Comparison of ENCODE assay signal across 15 cellular contexts in the genomic region with DNA sequence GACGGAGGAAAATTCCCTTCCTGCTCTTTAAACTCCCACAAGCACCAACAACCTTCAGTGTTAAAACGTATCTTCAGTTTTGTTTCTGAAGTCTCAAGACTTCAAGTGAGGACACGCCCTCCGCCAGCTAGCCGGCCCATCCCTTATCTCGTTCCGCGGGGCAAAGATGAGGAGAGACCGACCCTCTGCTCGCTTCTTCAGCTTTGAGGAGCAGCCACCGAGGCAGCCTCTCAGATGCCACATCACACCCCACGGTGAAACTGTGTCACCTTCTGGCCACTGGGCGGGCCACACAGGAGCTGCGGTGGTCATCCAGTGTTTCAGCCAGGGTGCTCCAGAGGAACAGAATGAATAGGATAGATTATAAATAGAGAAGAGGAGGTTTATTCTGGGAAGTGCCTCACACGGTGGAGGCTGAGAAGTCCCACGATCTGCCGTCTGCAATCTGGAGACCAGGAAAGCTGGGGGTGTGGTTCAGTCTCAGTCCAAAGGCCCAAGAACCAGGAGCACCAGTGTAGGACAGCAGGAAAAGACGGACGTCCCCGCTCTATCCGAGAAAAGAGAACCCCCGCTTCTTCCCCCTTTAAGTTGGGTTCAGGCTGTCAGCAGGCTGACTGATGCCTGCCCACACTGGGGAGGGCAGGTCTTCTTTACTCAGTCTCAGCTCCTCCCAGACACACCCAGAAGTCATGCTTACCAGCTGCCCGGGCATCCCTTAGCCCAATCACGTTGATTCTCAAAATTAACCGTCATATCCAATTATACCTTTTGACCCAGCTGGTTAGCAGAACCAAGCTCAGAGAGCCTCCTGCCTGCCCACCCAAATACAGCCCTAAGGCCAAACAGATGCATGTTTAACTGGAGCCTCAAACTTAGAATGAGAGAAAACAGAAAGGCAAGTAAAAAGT.
DNase-seq lines count a peak whose midpoint lies in the region; ATAC-seq and TF ChIP-seq lines count a peak whose summit lies in the region.
"Had no signal": no experiment of that assay in that cellular context is flagged by ENCODE, and none has a peak within 500 bp of the region (broad histone marks: within the 10 kb centered on the region; RNA-seq: fewer than 3 reads in every experiment).

No MANE protein-coding gene starts in this region.

- peak overlapping the region; percentile 40 for H2BK15ac ChIP-seq in neuronal stem cell (ENCODE audit: low read length)

- H3K27ac ChIP-seq in OCI-LY1 (ENCODE audit: low read depth, low read length, poor library complexity, severe bottlenecking) (peak overlapping the region; percentile 37), neuronal stem cell (replicated peaks; ENCODE audit: low read length) (no peak overlapping the region), OCI-LY7 (ENCODE audit: low read depth, low read length, poor library complexity, severe bottlenecking) (no peak overlapping the region)
- H3K27ac ChIP-seq: A549, adrenal gland, gastroesophageal sphincter, SK-N-MC had no signal

- intact Hi-C loops in OCI-LY7 (cut with micrococcal nuclease; ENCODE audit: unreplicated experiment) = no loop called here

- H4K91ac ChIP-seq in neuronal stem cell (ENCODE audit: low read depth, low read length, poor library complexity) = no peak overlapping the region

- H4K8ac ChIP-seq in neuronal stem cell (ENCODE audit: low read depth, low read length) = no peak overlapping the region

- H3K27ac Mint-ChIP-seq in activated CD8-positive, alpha-beta memory T cell treated with anti-CD3 and anti-CD28 coated beads, Interleukin-2, amount 10 ng/mL, durations not matched to agents 7 days and 5 days = peak overlapping the region; percentile 64

- no peaks in the 10 kb centered on the region for H3K27me3 Mint-ChIP-seq in activated CD8-positive, alpha-beta memory T cell treated with anti-CD3 and anti-CD28 coated beads, Interleukin-2, amount 10 ng/mL, durations not matched to agents 7 days and 5 days

- peak overlapping the region; percentile 2; the same call in 1 of the 2 replicates for H3K9ac ChIP-seq in OCI-LY1 (ENCODE audit: low read length)
- H3K9ac ChIP-seq in neuronal stem cell (ENCODE audit: low read depth, low read length, poor library complexity) = no peak overlapping the region

- peak overlapping the region; percentile 59 for H2BK12ac ChIP-seq in neuronal stem cell (ENCODE audit: low read length)

- H3K4me3 ChIP-seq in OCI-LY1 (ENCODE audit: low read depth, low read length, poor library complexity, severe bottlenecking) = peak overlapping the region; percentile 42
- no peak overlapping the region for H3K4me3 ChIP-seq in neuronal stem cell (ENCODE audit: low read length in 2 of 2)
- no peak overlapping the region for H3K4me3 ChIP-seq in OCI-LY7 (ENCODE audit: low read depth, low read length, poor library complexity, severe bottlenecking)
- H3K4me3 ChIP-seq: A549, adrenal gland, gastroesophageal sphincter, GM12878, SK-N-MC had no signal

- ATAC-seq in activated CD8-positive, alpha-beta memory T cell treated with anti-CD3 and anti-CD28 coated beads, Interleukin-2, amount 10 ng/mL, durations not matched to agents 7 days and 5 days = peak; percentile 75
- ATAC-seq in HG02852 (IDR thresholded peaks at IDR 0.05; ENCODE audit: unreplicated experiment) = no peak
- ATAC-seq in HG03159 (IDR thresholded peaks at IDR 0.05; ENCODE audit: unreplicated experiment) = no peak
- ATAC-seq: A549, gastroesophageal sphincter, GM12878 had no signal

- H3K9me2 ChIP-seq in OCI-LY1 (ENCODE audit: low read depth, low read length) (no peaks in the 10 kb centered on the region), OCI-LY7 (ENCODE audit: insufficient read depth, low read length) (no peaks in the 10 kb centered on the region)

- H2AK5ac ChIP-seq in neuronal stem cell (ENCODE audit: low read depth, low read length) = peak overlapping the region; percentile 34

- H3K36me3 ChIP-seq in OCI-LY1 (ENCODE audit: insufficient read depth, low read length) (no peaks in the 10 kb centered on the region), neuronal stem cell (replicated peaks in 1 of 2; ENCODE audit: control insufficient read depth in 2 of 2, insufficient read depth in 2 of 2, low read length in 2 of 2) (no peaks in the 10 kb centered on the region), OCI-LY7 (ENCODE audit: insufficient read depth, low read length) (no peaks in the 10 kb centered on the region)
- H3K36me3 ChIP-seq: adrenal gland, gastroesophageal sphincter had no signal

- WGBS in neuronal stem cell (ENCODE audit: extremely low coverage in 2 of 2, insufficient read length in 2 of 2, insufficient replicate concordance in 1 of 2), 2 donors = no CpG with 5 or more reads among the region's 25 CpGs

- no peak overlapping the region for H2BK5ac ChIP-seq in neuronal stem cell (ENCODE audit: low read length)

- peak overlapping the region; percentile 41 for H3K4me3 Mint-ChIP-seq in activated CD8-positive, alpha-beta memory T cell treated with anti-CD3 and anti-CD28 coated beads, Interleukin-2, amount 10 ng/mL, durations not matched to agents 7 days and 5 days

- H3K4ac ChIP-seq in neuronal stem cell (ENCODE audit: low read length) = no peak overlapping the region

- H3K79me1 ChIP-seq in neuronal stem cell (ENCODE audit: low read depth, low read length) = no peaks in the 10 kb centered on the region

- H3K9me3 Mint-ChIP-seq in activated CD8-positive, alpha-beta memory T cell treated with anti-CD3 and anti-CD28 coated beads, Interleukin-2, amount 10 ng/mL, durations not matched to agents 7 days and 5 days (ENCODE audit: low read depth) = no peaks in the 10 kb centered on the region

- H3K4me2 ChIP-seq in OCI-LY1 (ENCODE audit: low read length) = peak overlapping the region; percentile 49
- no peak overlapping the region for H3K4me2 ChIP-seq in neuronal stem cell (ENCODE audit: insufficient read depth, low read length, poor library complexity, severe bottlenecking)
- H3K4me2 ChIP-seq in OCI-LY7 (ENCODE audit: low read length) = no peak overlapping the region
- H3K4me2 ChIP-seq: A549 had no signal

- CTCF ChIA-PET in activated CD8-positive, alpha-beta memory T cell treated with anti-CD3 and anti-CD28 coated beads, Interleukin-2, amount 10 ng/mL, durations not matched to agents 7 days and 5 days (lab: Charles Lee) = interaction anchor here (0.9 to 1.3 kb wide), 4 partner anchors 19 to 400 kb away, joined by 3 to 4 read pairs (median 3); partner anchors contain the start of gene ID2
- CTCF ChIA-PET in OCI-LY7 (lab: Charles Lee; ENCODE audit: unreplicated experiment) = no interaction called here

- BruUV-seq in OCI-LY7 (replicated peaks; lab: Mats Ljungman, UMichigan) = no TSS peak

- 0 out of 2 replicates have a peak, but pooled peaks cover 4% of the 10 kb centered on the region for H3K27me3 ChIP-seq in OCI-LY1 (ENCODE audit: insufficient read depth, low read length)
- no peaks in the 10 kb centered on the region for H3K27me3 ChIP-seq in neuronal stem cell (ENCODE audit: control insufficient read depth in 3 of 3, insufficient read depth in 3 of 3, low read depth in 1 of 3, low read length in 3 of 3)
- H3K27me3 ChIP-seq: adrenal gland, gastroesophageal sphincter had no signal

- H3K9me3 ChIP-seq in OCI-LY1 (ENCODE audit: low read length) = no peaks in the 10 kb centered on the region
- no peaks in the 10 kb centered on the region for H3K9me3 ChIP-seq in neuronal stem cell (replicated peaks in 1 of 2; ENCODE audit: control insufficient read depth in 2 of 2, insufficient read depth in 1 of 2, low read depth in 1 of 2, low read length in 2 of 2)
- no peaks in the 10 kb centered on the region for H3K9me3 ChIP-seq in OCI-LY7 (ENCODE audit: low read length)
- H3K9me3 ChIP-seq: A549, adrenal gland, gastroesophageal sphincter had no signal

- 0 out of 2 replicates have a peak overlapping the region, but pooled peaks have one; percentile 10 for H2AFZ ChIP-seq in OCI-LY1 (ENCODE audit: low read length)
- no peak overlapping the region for H2AFZ ChIP-seq in neuronal stem cell (ENCODE audit: low read length)
- no peak overlapping the region for H2AFZ ChIP-seq in OCI-LY7 (ENCODE audit: low read length)

- no peak for DNase-seq in activated CD8-positive, alpha-beta memory T cell treated with anti-CD3 and anti-CD28 coated beads, Interleukin-2, amount 10 ng/mL, durations not matched to agents 7 days and 5 days
- DNase-seq in activated CD8-positive, alpha-beta memory T cell treated with anti-CD3 and anti-CD28 coated beads, Interleukin-2, amount 50 U/mL, for 4 hours = no peak
- peak; percentile 26 for DNase-seq in dedifferentiated amniotic fluid mesenchymal stem cell (ENCODE audit: extremely low spot score)
- no peak for DNase-seq in neuronal stem cell (ENCODE audit: low spot score)
- no peak for DNase-seq in OCI-LY7 (ENCODE audit: low spot score)
- DNase-seq: adrenal gland, NCI-H1417 treated with DMSO at 0.1 percent for 48 hours, NCI-H345 had no signal

- H3K14ac ChIP-seq in neuronal stem cell (ENCODE audit: low read length) = no peak overlapping the region

- H3K18ac ChIP-seq in neuronal stem cell (ENCODE audit: low read length) = peak overlapping the region; percentile 76

- peaks cover 38% of the 10 kb centered on the region for H3K4me1 ChIP-seq in OCI-LY1 (ENCODE audit: insufficient read depth, low read length, severe bottlenecking)
- peaks cover 2 to 7% of the 10 kb centered on the region in 2 donors for H3K4me1 ChIP-seq in neuronal stem cell (ENCODE audit: control insufficient read depth in 2 of 2, insufficient read depth in 1 of 2, low read depth in 1 of 2, low read length in 2 of 2)
- peaks cover 19% of the 10 kb centered on the region for H3K4me1 ChIP-seq in OCI-LY7 (ENCODE audit: insufficient read depth, low read length, poor library complexity, severe bottlenecking)
- H3K4me1 ChIP-seq: A549, adrenal gland had no signal

- no peaks in the 10 kb centered on the region for H3F3A ChIP-seq in OCI-LY1 (ENCODE audit: insufficient read depth, low read length)

- POLR2A ChIA-PET in OCI-LY7 (lab: Charles Lee) = no interaction called here

- H3K23ac ChIP-seq in neuronal stem cell (ENCODE audit: low read depth, low read length, poor library complexity) = no peak overlapping the region

- H3K36me3 Mint-ChIP-seq in activated CD8-positive, alpha-beta memory T cell treated with anti-CD3 and anti-CD28 coated beads, Interleukin-2, amount 10 ng/mL, durations not matched to agents 7 days and 5 days = peaks cover 4% of the 10 kb centered on the region

- H3K79me2 ChIP-seq in OCI-LY1 (ENCODE audit: insufficient read depth, low read length) (no peaks in the 10 kb centered on the region), OCI-LY7 (ENCODE audit: insufficient read depth, low read depth, low read length) (no peaks in the 10 kb centered on the region)

- peaks cover 28% of the 10 kb centered on the region for H3K4me1 Mint-ChIP-seq in activated CD8-positive, alpha-beta memory T cell treated with anti-CD3 and anti-CD28 coated beads, Interleukin-2, amount 10 ng/mL, durations not matched to agents 7 days and 5 days

- TF ChIP-seq CTCF in OCI-LY1 (IDR thresholded peaks at IDR 0.05; ENCODE audit: low read length) = no peak
- TF ChIP-seq CTCF in OCI-LY7 (conservative IDR thresholded peaks at IDR 0.05; ENCODE audit: low read length) = no peak

- no peaks in the 10 kb centered on the region for H4K20me1 ChIP-seq in OCI-LY1 (ENCODE audit: insufficient read depth, low read length)
- no peaks in the 10 kb centered on the region for H4K20me1 ChIP-seq in OCI-LY7 (ENCODE audit: insufficient read depth, low read length)

- H2BK120ac ChIP-seq in neuronal stem cell (ENCODE audit: low read depth, low read length) = no peak overlapping the region
